10 cellular contexts compared by ENCODE assay signal in the genomic region with DNA sequence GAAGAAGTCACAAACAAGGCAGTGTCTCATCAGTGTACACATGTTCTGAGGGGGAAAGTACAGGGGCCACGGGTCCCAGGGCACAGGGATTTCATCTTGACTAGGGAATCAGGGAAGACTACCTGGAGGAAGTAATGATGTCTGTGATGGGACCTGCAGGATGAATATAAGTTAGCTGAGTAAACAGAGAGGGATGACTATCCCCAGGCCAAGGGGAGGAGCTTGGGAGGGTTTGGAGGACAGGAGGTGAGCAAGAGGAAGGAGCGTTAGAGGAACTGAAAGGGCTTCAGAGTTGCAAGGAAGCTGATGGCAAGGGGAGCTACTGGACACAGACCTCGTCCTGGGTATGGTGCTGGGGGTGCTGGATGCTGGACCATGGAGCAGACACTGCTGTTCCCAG. TPM values are rescaled to one million over a fixed set of nuclear protein-coding genes. Genes with fewer than 3 reads are reported as not detected.
DNase-seq lines count a peak whose midpoint lies in the region; ATAC-seq and TF ChIP-seq lines count a peak whose summit lies in the region.
"Had no signal": no experiment of that assay in that cellular context is flagged by ENCODE, and none has a peak within 500 bp of the region (broad histone marks: within the 10 kb centered on the region; RNA-seq: fewer than 3 reads in every experiment).

No MANE protein-coding gene starts in this region.

- H3K4me3 Mint-ChIP-seq in CD14-positive monocyte = peak overlapping the region in 1 of 2 donors; percentile 53
- peak overlapping the region; percentile 8; the same call in 1 of the 2 replicates for H3K4me3 Mint-ChIP-seq in HFFc6

- H3K9me3 Mint-ChIP-seq in CD14-positive monocyte = peaks cover 0 to 2% (median 0%) of the 10 kb centered on the region in 7 donors
- no peaks in the 10 kb centered on the region for H3K9me3 Mint-ChIP-seq in HFFc6

- peaks cover 0 to 4% (median 2%) of the 10 kb centered on the region in 3 donors for H3K27me3 Mint-ChIP-seq in CD14-positive monocyte (ENCODE audit: low read depth in 3 of 3)
- H3K27me3 Mint-ChIP-seq in HFFc6 (ENCODE audit: insufficient read depth) = peaks cover 1% of the 10 kb centered on the region; the same call in 1 of the 2 replicates

- H3K27ac Mint-ChIP-seq in CD14-positive monocyte (peak overlapping the region in 6 of 7 donors; percentile 42 to 80 (median 72)), HFFc6 (peak overlapping the region; percentile 66)

- H3K36me3 Mint-ChIP-seq in CD14-positive monocyte (peaks cover 20 to 24% of the 10 kb centered on the region in 2 donors), HFFc6 (ENCODE audit: low read depth) (peaks cover 45% of the 10 kb centered on the region)

- no peaks in the 10 kb centered on the region for H3K27me3 ChIP-seq in foreskin keratinocyte
- H3K27me3 ChIP-seq: thyroid gland had no signal

- TF ChIP-seq CTCF in CD14-positive monocyte (IDR thresholded peaks at IDR 0.05) (no peak), HFFc6 (IDR thresholded peaks at IDR 0.05) (no peak), foreskin keratinocyte (conservative IDR thresholded peaks at IDR 0.05) (no peak)

- H3K4me1 ChIP-seq in foreskin keratinocyte = peaks cover 17% of the 10 kb centered on the region

- DNase-seq in CD14-positive monocyte (ENCODE audit: low spot score) (peak; percentile 80), HFFc6 (no peak), SIG-M5 (lab: John Stamatoyannopoulos, UW) (peak; percentile 30), foreskin keratinocyte (peak in 1 of 2 donors; percentile 68), cerebellum (ENCODE audit: low spot score) (no peak), DMS 273 treated with DMSO at 0.1 percent for 48 hours (lab: John Stamatoyannopoulos, UW) (no peak), globus pallidus (ENCODE audit: low spot score) (no peak), COR-L47 (lab: John Stamatoyannopoulos, UW) (no peak)
- DNase-seq: activated CD4-positive, CD25-positive, alpha-beta regulatory T cell treated with anti-CD3 and anti-CD28 coated beads, Interleukin-2, amount 50 U/mL, for 72 hours; thyroid gland had no signal

- no peak overlapping the region for H3K27ac ChIP-seq in foreskin keratinocyte
- H3K27ac ChIP-seq: thyroid gland had no signal

- H3K4me1 Mint-ChIP-seq in CD14-positive monocyte = peaks cover 63% of the 10 kb centered on the region
- H3K4me1 Mint-ChIP-seq in HFFc6 (ENCODE audit: low read depth) = peaks cover 71% of the 10 kb centered on the region

- intact Hi-C loops in CD14-positive monocyte (cut with micrococcal nuclease) = loop anchor here in 1 of 2 donors (10.0 kb wide), 1 partner anchor 89 kb away; no protein-coding TSS in a partner anchor

- peak; percentile 27 for ATAC-seq in foreskin keratinocyte

RNA-seq across cellular contexts. Expression of a gene that starts 56.4 kb away (rescaled TPM):
- polyA plus RNA-seq in CD14-positive monocyte (1 to 10 TPM; 5.5 to 7.3 TPM), foreskin keratinocyte (3.4 and 3.8 TPM in 2 replicates)
- 1 to 10 TPM; 7.9 to 9.5 (median 8.3) TPM for total RNA-seq in HFFc6 (2021; fragmentation: NEBNext Ultra II Directional; extraction: Animal tissue kit (Norgen Biotek cat#: 25700))
- total RNA-seq in foreskin keratinocyte (11.2 and 12.4 TPM in 2 replicates), cerebellum (17.0 TPM)

Comparison
In these comparisons a context has a peak if more than half of its experiments do, and no peak if none do; other contexts are left out.
1. DNase-seq: peak in CD14-positive monocyte (single experiment) and SIG-M5 (single experiment); none in HFFc6 (single experiment), cerebellum (single experiment), DMS 273 treated with DMSO at 0.1 percent for 48 hours (single experiment), globus pallidus (single experiment) and COR-L47 (single experiment).